ENCODE assay signal across 1 cellular context in genomic region chr2:108612514-108613183, GRCh38.
TF ChIP-seq lines count a peak whose summit lies in the region.

No MANE protein-coding gene starts in this region.

TF ChIP-seq in GM12878, 131 proteins besides CTCF, POLR2A, EP300 and RAD21 (continued from another document and continues in another):
- peak; percentile 84 for TF ChIP-seq ZNF592 (IDR thresholded peaks at IDR 0.05)
- TF ChIP-seq ZBTB4 (CRISPR knock-in tag; IDR thresholded peaks at IDR 0.05), result no peak
- TF ChIP-seq TBL1XR1 (IDR thresholded peaks at IDR 0.05; ENCODE audit: low read depth, low read length), result peak; percentile 93
- TF ChIP-seq PAX8 (IDR thresholded peaks at IDR 0.05), result no peak
- TF ChIP-seq IKZF1 (conservative IDR thresholded peaks at IDR 0.05), result peak; percentile 92
- peak; percentile 95 to 97 for TF ChIP-seq BHLHE40 (IDR thresholded peaks at IDR 0.05; ENCODE audit: borderline replicate concordance in 1 of 2, low read depth in 2 of 2, low read length in 1 of 2)
- TF ChIP-seq PBX3 (IDR thresholded peaks at IDR 0.05; ENCODE audit: insufficient replicate concordance, low read depth, low read length), result peak; percentile 41
- no peak for TF ChIP-seq SREBF1 (IDR thresholded peaks at IDR 0.05; ENCODE audit: low read length)
- TF ChIP-seq ZBTB11 (CRISPR knock-in tag; IDR thresholded peaks at IDR 0.05), result no peak
- no peak for TF ChIP-seq HDGF (IDR thresholded peaks at IDR 0.05)
- TF ChIP-seq PRDM15 (CRISPR knock-in tag; IDR thresholded peaks at IDR 0.05), result no peak
- TF ChIP-seq ZNF207 (IDR thresholded peaks at IDR 0.05; ENCODE audit: borderline replicate concordance), result peak; percentile 69; the same call in 1 of the 2 replicates
- TF ChIP-seq SREBF2 (IDR thresholded peaks at IDR 0.05; ENCODE audit: low read length), result no peak
- peak; percentile 41; the same call in 1 of the 2 replicates for TF ChIP-seq ESRRA (IDR thresholded peaks at IDR 0.05; ENCODE audit: low read length)
- peak; percentile 81 for TF ChIP-seq CREM (IDR thresholded peaks at IDR 0.05; ENCODE audit: low read depth)
- no peak for TF ChIP-seq HCFC1 (IDR thresholded peaks at IDR 0.05; ENCODE audit: low read length)
- TF ChIP-seq ATF7 (IDR thresholded peaks at IDR 0.05; ENCODE audit: low read depth), result peak; percentile 79
- TF ChIP-seq WRNIP1 (IDR thresholded peaks at IDR 0.05; ENCODE audit: borderline replicate concordance, low read depth, low read length), result no peak
- TF ChIP-seq SP1 (IDR thresholded peaks at IDR 0.05; ENCODE audit: low read depth, low read length), result peak; percentile 76
- TF ChIP-seq CBX3 (IDR thresholded peaks at IDR 0.05; ENCODE audit: borderline replicate concordance, low read depth), result no peak
- no peak for TF ChIP-seq CBX5 (IDR thresholded peaks at IDR 0.05; ENCODE audit: low read depth)
- TF ChIP-seq E2F8 (IDR thresholded peaks at IDR 0.05; ENCODE audit: low read depth, partially characterized antibody), result no peak
- TF ChIP-seq NFYA (IDR thresholded peaks at IDR 0.05; ENCODE audit: borderline replicate concordance, low read depth, low read length), result no peak
- 0 out of 2 replicates have a peak, but pooled peaks have one; percentile 30 for TF ChIP-seq TARDBP (IDR thresholded peaks at IDR 0.05; ENCODE audit: borderline replicate concordance)
- TF ChIP-seq GABPA (IDR thresholded peaks at IDR 0.05; ENCODE audit: low read depth), result peak; percentile 9; the same call in 1 of the 2 replicates
- peak; percentile 97 for TF ChIP-seq PAX5 (IDR thresholded peaks at IDR 0.05; ENCODE audit: borderline replicate concordance, low read depth, low read length)
- TF ChIP-seq RFX5 (IDR thresholded peaks at IDR 0.05; ENCODE audit: low read depth, low read length), result no peak
- peak; percentile 72; the same call in 1 of the 2 replicates for TF ChIP-seq MAX (IDR thresholded peaks at IDR 0.05; ENCODE audit: low read depth, low read length)
- TF ChIP-seq CUX1 (IDR thresholded peaks at IDR 0.05; ENCODE audit: insufficient replicate concordance, low read depth, low read length), result no peak
- peak; percentile 91 for TF ChIP-seq CHD2 (IDR thresholded peaks at IDR 0.05; ENCODE audit: borderline replicate concordance, low read depth, low read length)
- no peak for TF ChIP-seq ZZZ3 (IDR thresholded peaks at IDR 0.05; ENCODE audit: control insufficient read depth, insufficient read length, low read depth)
